In the genomic region with DNA sequence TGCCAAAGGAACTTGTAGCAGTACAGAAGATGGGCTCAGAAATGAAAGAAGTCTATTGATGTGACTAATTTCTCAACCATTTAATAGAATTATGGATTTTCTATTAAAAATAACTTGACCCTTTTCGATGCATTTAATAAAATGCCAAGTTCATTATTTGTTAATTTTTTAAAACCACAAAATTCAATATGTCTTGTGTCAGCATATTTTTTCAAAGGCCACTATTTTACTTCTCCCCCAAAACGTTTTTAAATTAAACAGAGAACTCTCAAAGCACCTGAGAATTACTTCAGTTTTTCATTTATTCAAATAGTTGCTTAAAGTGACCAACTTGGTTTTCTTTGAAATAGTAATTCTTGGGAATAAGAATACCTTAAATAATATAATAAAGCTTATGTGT, we compare ENCODE assay signal across 1 cellular context.
TF ChIP-seq lines count a peak whose summit lies in the region.

No MANE protein-coding gene starts in this region.

TF ChIP-seq in H1, 55 proteins besides CTCF, POLR2A, EP300 and RAD21:
- TF ChIP-seq TCF12 (IDR thresholded peaks at IDR 0.05; ENCODE audit: low read depth, low read length) = no peak
- no peak for TF ChIP-seq SAP30 (IDR thresholded peaks at IDR 0.05; ENCODE audit: insufficient read depth, insufficient replicate concordance, low read length)
- TF ChIP-seq CHD2 (IDR thresholded peaks at IDR 0.05; ENCODE audit: low read length) = no peak
- TF ChIP-seq MAFK (IDR thresholded peaks at IDR 0.05; ENCODE audit: low read depth, low read length) = peak; percentile 23; the same call in 1 of the 2 replicates
- TF ChIP-seq, protein P1, sequence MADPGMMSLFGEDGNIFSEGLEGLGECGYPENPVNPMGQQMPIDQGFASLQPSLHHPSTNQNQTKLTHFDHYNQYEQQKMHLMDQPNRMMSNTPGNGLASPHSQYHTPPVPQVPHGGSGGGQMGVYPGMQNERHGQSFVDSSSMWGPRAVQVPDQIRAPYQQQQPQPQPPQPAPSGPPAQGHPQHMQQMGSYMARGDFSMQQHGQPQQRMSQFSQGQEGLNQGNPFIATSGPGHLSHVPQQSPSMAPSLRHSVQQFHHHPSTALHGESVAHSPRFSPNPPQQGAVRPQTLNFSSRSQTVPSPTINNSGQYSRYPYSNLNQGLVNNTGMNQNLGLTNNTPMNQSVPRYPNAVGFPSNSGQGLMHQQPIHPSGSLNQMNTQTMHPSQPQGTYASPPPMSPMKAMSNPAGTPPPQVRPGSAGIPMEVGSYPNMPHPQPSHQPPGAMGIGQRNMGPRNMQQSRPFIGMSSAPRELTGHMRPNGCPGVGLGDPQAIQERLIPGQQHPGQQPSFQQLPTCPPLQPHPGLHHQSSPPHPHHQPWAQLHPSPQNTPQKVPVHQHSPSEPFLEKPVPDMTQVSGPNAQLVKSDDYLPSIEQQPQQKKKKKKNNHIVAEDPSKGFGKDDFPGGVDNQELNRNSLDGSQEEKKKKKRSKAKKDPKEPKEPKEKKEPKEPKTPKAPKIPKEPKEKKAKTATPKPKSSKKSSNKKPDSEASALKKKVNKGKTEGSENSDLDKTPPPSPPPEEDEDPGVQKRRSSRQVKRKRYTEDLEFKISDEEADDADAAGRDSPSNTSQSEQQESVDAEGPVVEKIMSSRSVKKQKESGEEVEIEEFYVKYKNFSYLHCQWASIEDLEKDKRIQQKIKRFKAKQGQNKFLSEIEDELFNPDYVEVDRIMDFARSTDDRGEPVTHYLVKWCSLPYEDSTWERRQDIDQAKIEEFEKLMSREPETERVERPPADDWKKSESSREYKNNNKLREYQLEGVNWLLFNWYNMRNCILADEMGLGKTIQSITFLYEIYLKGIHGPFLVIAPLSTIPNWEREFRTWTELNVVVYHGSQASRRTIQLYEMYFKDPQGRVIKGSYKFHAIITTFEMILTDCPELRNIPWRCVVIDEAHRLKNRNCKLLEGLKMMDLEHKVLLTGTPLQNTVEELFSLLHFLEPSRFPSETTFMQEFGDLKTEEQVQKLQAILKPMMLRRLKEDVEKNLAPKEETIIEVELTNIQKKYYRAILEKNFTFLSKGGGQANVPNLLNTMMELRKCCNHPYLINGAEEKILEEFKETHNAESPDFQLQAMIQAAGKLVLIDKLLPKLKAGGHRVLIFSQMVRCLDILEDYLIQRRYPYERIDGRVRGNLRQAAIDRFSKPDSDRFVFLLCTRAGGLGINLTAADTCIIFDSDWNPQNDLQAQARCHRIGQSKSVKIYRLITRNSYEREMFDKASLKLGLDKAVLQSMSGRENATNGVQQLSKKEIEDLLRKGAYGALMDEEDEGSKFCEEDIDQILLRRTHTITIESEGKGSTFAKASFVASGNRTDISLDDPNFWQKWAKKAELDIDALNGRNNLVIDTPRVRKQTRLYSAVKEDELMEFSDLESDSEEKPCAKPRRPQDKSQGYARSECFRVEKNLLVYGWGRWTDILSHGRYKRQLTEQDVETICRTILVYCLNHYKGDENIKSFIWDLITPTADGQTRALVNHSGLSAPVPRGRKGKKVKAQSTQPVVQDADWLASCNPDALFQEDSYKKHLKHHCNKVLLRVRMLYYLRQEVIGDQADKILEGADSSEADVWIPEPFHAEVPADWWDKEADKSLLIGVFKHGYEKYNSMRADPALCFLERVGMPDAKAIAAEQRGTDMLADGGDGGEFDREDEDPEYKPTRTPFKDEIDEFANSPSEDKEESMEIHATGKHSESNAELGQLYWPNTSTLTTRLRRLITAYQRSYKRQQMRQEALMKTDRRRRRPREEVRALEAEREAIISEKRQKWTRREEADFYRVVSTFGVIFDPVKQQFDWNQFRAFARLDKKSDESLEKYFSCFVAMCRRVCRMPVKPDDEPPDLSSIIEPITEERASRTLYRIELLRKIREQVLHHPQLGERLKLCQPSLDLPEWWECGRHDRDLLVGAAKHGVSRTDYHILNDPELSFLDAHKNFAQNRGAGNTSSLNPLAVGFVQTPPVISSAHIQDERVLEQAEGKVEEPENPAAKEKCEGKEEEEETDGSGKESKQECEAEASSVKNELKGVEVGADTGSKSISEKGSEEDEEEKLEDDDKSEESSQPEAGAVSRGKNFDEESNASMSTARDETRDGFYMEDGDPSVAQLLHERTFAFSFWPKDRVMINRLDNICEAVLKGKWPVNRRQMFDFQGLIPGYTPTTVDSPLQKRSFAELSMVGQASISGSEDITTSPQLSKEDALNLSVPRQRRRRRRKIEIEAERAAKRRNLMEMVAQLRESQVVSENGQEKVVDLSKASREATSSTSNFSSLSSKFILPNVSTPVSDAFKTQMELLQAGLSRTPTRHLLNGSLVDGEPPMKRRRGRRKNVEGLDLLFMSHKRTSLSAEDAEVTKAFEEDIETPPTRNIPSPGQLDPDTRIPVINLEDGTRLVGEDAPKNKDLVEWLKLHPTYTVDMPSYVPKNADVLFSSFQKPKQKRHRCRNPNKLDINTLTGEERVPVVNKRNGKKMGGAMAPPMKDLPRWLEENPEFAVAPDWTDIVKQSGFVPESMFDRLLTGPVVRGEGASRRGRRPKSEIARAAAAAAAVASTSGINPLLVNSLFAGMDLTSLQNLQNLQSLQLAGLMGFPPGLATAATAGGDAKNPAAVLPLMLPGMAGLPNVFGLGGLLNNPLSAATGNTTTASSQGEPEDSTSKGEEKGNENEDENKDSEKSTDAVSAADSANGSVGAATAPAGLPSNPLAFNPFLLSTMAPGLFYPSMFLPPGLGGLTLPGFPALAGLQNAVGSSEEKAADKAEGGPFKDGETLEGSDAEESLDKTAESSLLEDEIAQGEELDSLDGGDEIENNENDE (IDR thresholded peaks at IDR 0.05; ENCODE audit: insufficient replicate concordance, low read length) = no peak
- no peak for TF ChIP-seq SP1 (IDR thresholded peaks at IDR 0.05; ENCODE audit: low read depth, low read length)
- TF ChIP-seq ASH2L (IDR thresholded peaks at IDR 0.05; ENCODE audit: low read length) = no peak
